In genomic region chr3:129684270-129684669, GRCh38 we compare ENCODE assay signal across 19 cellular contexts.
"Had no signal": no experiment of that assay in that cellular context is flagged by ENCODE, and none has a peak within 500 bp of the region (broad histone marks: within the 10 kb centered on the region; RNA-seq: fewer than 3 reads in every experiment).

No MANE protein-coding gene starts in this region.

- H3K36me3 Mint-ChIP-seq: activated CD4-positive, alpha-beta memory T cell treated with anti-CD3 and anti-CD28 coated beads for 36 hours; natural killer cell had no signal

- ATAC-seq: lower lobe of right lung, natural killer cell, T-helper 17 cell had no signal

- H3K9me3 Mint-ChIP-seq: activated CD4-positive, alpha-beta memory T cell treated with anti-CD3 and anti-CD28 coated beads for 36 hours; activated naive CD8-positive, alpha-beta T cell treated with anti-CD3 and anti-CD28 coated beads for 36 hours; endodermal cell; natural killer cell; stimulated activated naive CD8-positive, alpha-beta T cell treated with anti-CD3 and anti-CD28 coated beads, Interleukin-15, Interleukin-2, amounts not matched to agents 100 ng/mL and 50 ng/mL, for 24 hours had no signal

- H3K4me3 Mint-ChIP-seq: activated CD4-positive, alpha-beta memory T cell treated with anti-CD3 and anti-CD28 coated beads for 36 hours; activated naive CD8-positive, alpha-beta T cell treated with anti-CD3 and anti-CD28 coated beads for 36 hours; endodermal cell; natural killer cell; stimulated activated naive CD8-positive, alpha-beta T cell treated with anti-CD3 and anti-CD28 coated beads, Interleukin-15, Interleukin-2, amounts not matched to agents 100 ng/mL and 50 ng/mL, for 24 hours; T-helper 17 cell had no signal

- H3K27me3 ChIP-seq: dorsolateral prefrontal cortex, neutrophil, transverse colon, uterus had no signal

- H3K4me3 ChIP-seq: lower lobe of right lung, transverse colon, uterus had no signal

- H3K27ac ChIP-seq: epithelial cell of prostate, lower lobe of right lung, neutrophil, transverse colon, uterus had no signal

- H3K27me3 Mint-ChIP-seq: activated CD4-positive, alpha-beta memory T cell treated with anti-CD3 and anti-CD28 coated beads for 36 hours; activated naive CD8-positive, alpha-beta T cell treated with anti-CD3 and anti-CD28 coated beads for 36 hours; stimulated activated naive CD8-positive, alpha-beta T cell treated with anti-CD3 and anti-CD28 coated beads, Interleukin-15, Interleukin-2, amounts not matched to agents 100 ng/mL and 50 ng/mL, for 24 hours; T-helper 17 cell had no signal

- H3K36me3 ChIP-seq: lower lobe of right lung, neutrophil, transverse colon, uterus had no signal

- DNase-seq: activated CD4-positive, alpha-beta memory T cell treated with anti-CD3 and anti-CD28 coated beads for 36 hours; activated naive CD4-positive, alpha-beta T cell; activated naive CD8-positive, alpha-beta T cell treated with anti-CD3 and anti-CD28 coated beads for 36 hours; activated T-cell treated with anti-CD3 and anti-CD28 coated beads for 4 hours; amniotic stem cell; dorsolateral prefrontal cortex; endodermal cell; foreskin fibroblast; hypothalamus; lower lobe of right lung; natural killer cell; retina; stimulated activated CD4-positive, alpha-beta T cell treated with anti-CD3 and anti-CD28 coated beads, Interleukin-2, amount 100 ng/mL, for 24 hours; T-helper 17 cell; transverse colon; uterus had no signal

- H3K9me3 ChIP-seq: lower lobe of right lung, neutrophil, transverse colon, uterus had no signal

- H3K27ac Mint-ChIP-seq: activated CD4-positive, alpha-beta memory T cell treated with anti-CD3 and anti-CD28 coated beads for 36 hours; activated naive CD8-positive, alpha-beta T cell treated with anti-CD3 and anti-CD28 coated beads for 36 hours; natural killer cell; stimulated activated naive CD8-positive, alpha-beta T cell treated with anti-CD3 and anti-CD28 coated beads, Interleukin-15, Interleukin-2, amounts not matched to agents 100 ng/mL and 50 ng/mL, for 24 hours; T-helper 17 cell had no signal
